Comparison of ENCODE assay signal across 4 cellular contexts in genomic region chr11:125914601-125915000, GRCh38. TPM values are rescaled to one million over a fixed set of nuclear protein-coding genes. Genes with fewer than 3 reads are reported as not detected.
"Had no signal": no experiment of that assay in that cellular context is flagged by ENCODE, and none has a peak within 500 bp of the region (broad histone marks: within the 10 kb centered on the region; RNA-seq: fewer than 3 reads in every experiment).

No MANE protein-coding gene starts in this region.

RNA-seq across cellular contexts. Expression of gene DDX25, which starts 10.3 kb away (rescaled TPM):
- total RNA-seq: HT-29, M059J had no signal

RNA-seq across cellular contexts. Expression of gene VSIG10L2, which starts 31.2 kb away (rescaled TPM):
- total RNA-seq: M059J, SK-MEL-5, T-cell had no signal
